In genomic region chr17:33973491-33973890, GRCh38 we compare ENCODE assay signal across 17 cellular contexts.
"Had no signal": no experiment of that assay in that cellular context is flagged by ENCODE, and none has a peak within 500 bp of the region (broad histone marks: within the 10 kb centered on the region; RNA-seq: fewer than 3 reads in every experiment).

No MANE protein-coding gene starts in this region.

- H3K4me1 ChIP-seq: gastroesophageal sphincter, lower lobe of right lung had no signal

- H3K9me3 ChIP-seq: esophagus squamous epithelium, gastroesophageal sphincter, left ventricle myocardium inferior, lower lobe of right lung, spleen had no signal

- H3K4me3 ChIP-seq: esophagus squamous epithelium, gastroesophageal sphincter, left ventricle myocardium inferior, lower lobe of right lung, spleen had no signal

- DNase-seq: effector memory CD8-positive, alpha-beta T cell; esophagus squamous epithelium; foreskin fibroblast; glutamatergic neuron; left ventricle myocardium inferior; lower lobe of right lung; naive B cell; spleen; stimulated activated CD4-positive, alpha-beta T cell treated with anti-CD3 and anti-CD28 coated beads, Interleukin-2, amount 100 ng/mL, for 24 hours; stimulated activated CD4-positive, alpha-beta T cell treated with anti-CD3 and anti-CD28 coated beads, Interleukin-4, amount 100 ng/mL, for 4 hours; stimulated activated naive B cell treated with anti-CD40 and anti-IgM and Interleukin-4, amounts not matched to agents 10 μg/mL and 1 μg/mL and 100 μg/mL, for 72 hours; stimulated activated naive CD8-positive, alpha-beta T cell treated with anti-CD3 and anti-CD28 coated beads, Interleukin-15, amount 100 ng/mL, for 72 hours; trophoblast cell had no signal

- H3K27ac ChIP-seq: gastroesophageal sphincter, left ventricle myocardium inferior, lower lobe of right lung, spleen had no signal

- FAIRE-seq: keratinocyte, urothelium cell line had no signal

- H3K36me3 ChIP-seq: esophagus squamous epithelium, gastroesophageal sphincter, left ventricle myocardium inferior, lower lobe of right lung, spleen had no signal

- ATAC-seq: effector memory CD8-positive, alpha-beta T cell; gastroesophageal sphincter; lower lobe of right lung; sciatic nerve; stimulated activated naive B cell treated with anti-CD40 and anti-IgM and Interleukin-4, amounts not matched to agents 10 μg/mL and 1 μg/mL and 100 μg/mL, for 72 hours; stimulated activated naive CD8-positive, alpha-beta T cell treated with anti-CD3 and anti-CD28 coated beads, Interleukin-15, amount 100 ng/mL, for 72 hours had no signal
